In the genomic region with DNA sequence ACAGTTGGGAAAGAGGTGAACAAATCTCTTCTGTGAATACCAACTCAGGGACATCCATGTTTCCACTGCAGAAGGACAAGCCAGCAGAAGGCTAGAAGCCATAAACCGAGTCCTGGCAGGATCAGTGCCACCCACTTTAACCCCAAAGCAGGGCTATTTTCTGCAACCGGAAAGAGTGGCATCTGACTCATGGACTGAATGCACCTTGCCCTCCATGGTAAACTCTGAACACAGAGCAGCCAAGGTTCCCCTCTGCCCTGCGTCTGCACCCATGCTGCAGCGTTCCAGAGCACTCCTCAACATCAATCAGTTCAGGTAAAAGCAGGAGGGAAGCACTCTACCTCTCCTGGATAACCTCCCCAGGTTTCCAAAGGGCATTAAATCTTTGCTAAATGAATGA, we compare ENCODE assay signal across 6 cellular contexts. TPM values are rescaled to one million over a fixed set of nuclear protein-coding genes. Genes with fewer than 3 reads are reported as not detected.
A peak's percentile ranks its signal among the peaks of the same experiment; 100 is the strongest.
DNase-seq lines count a peak whose midpoint lies in the region; ATAC-seq lines count a peak whose summit lies in the region.

No MANE protein-coding gene starts in this region.

- H3K27me3 ChIP-seq in H7 (ENCODE audit: control insufficient read depth, insufficient read depth, low read length) (no peaks in the 10 kb centered on the region), iPS-18a (ENCODE audit: control insufficient read depth, insufficient read depth, low read length) (no peaks in the 10 kb centered on the region)

- ATAC-seq in HG03196 (IDR thresholded peaks at IDR 0.05; ENCODE audit: unreplicated experiment): no peak

- peaks cover 27% of the 10 kb centered on the region for H3K4me1 ChIP-seq in iPS-18a (ENCODE audit: control insufficient read depth, low read depth, low read length)

- peak overlapping the region; percentile 95 for H3K9ac ChIP-seq in iPS-18a (ENCODE audit: low read length)

- no peaks in the 10 kb centered on the region for H3K9me3 ChIP-seq in iPS-18a (ENCODE audit: control insufficient read depth, low read depth, low read length)

- H3K36me3 ChIP-seq in H7 (replicated peaks; ENCODE audit: control insufficient read depth, insufficient read depth, low read length): peaks cover 4% of the 10 kb centered on the region
- H3K36me3 ChIP-seq in iPS-18a (ENCODE audit: control insufficient read depth, low read depth, low read length): peaks cover 10% of the 10 kb centered on the region

- H3K4me3 ChIP-seq in H7 (ENCODE audit: insufficient read depth, low read depth, low read length) (peak overlapping the region; percentile 87; the same call in 1 of the 2 replicates), iPS-18a (ENCODE audit: low read length) (peak overlapping the region; percentile 94)

- peak overlapping the region; percentile 97 for H3K27ac ChIP-seq in iPS-18a (ENCODE audit: low read length)

- no peak for DNase-seq in H7
- DNase-seq in activated CD4-positive, alpha-beta T cell treated with anti-CD3 and anti-CD28 coated beads, Interleukin-2, amount 50 U/mL, for 48 hours: peak; percentile 37 to 52
- DNase-seq in ureter (ENCODE audit: low spot score): peak; percentile 56
- no peak for DNase-seq in SK-N-DZ (ENCODE audit: low spot score)

RNA-seq across cellular contexts. Expression of a gene that starts 0.8 kb away (rescaled TPM):
- total RNA-seq in H7 (2014; rRNA removed; shearing (Covaris generic)): 66.6 and 72.9 TPM in 2 replicates
- total RNA-seq in ureter: 98.5 TPM
- polyA plus RNA-seq in SK-N-DZ (2014; cell fraction: cytosol; rRNA removed): 181 and 189 TPM in 2 replicates
- polyA plus RNA-seq in SK-N-DZ (2014; cell fraction: nucleus; rRNA removed): 79.9 and 121 TPM in 2 replicates

RNA-seq across cellular contexts. Expression of a gene that starts 15.3 kb away (rescaled TPM):
- total RNA-seq in H7 (2014; rRNA removed; shearing (Covaris generic)): 0.07 and 0.14 TPM in 2 replicates
- total RNA-seq in ureter: 0.36 TPM
- polyA plus RNA-seq in SK-N-DZ (2014; cell fraction: cytosol; rRNA removed): not detected in 2 replicates
- polyA plus RNA-seq in SK-N-DZ (2014; cell fraction: nucleus; rRNA removed): 0.27 TPM in 1 of 2 replicates, not detected in the other

RNA-seq across cellular contexts. Expression of a gene that starts 30.6 kb away (rescaled TPM):
- 5.2 and 5.8 TPM in 2 replicates for total RNA-seq in H7 (2014; rRNA removed; shearing (Covaris generic))
- 16.9 TPM for total RNA-seq in ureter
- polyA plus RNA-seq in SK-N-DZ (2014; cell fraction: cytosol; rRNA removed): 2.2 and 3.7 TPM in 2 replicates
- 1.7 and 4.8 TPM in 2 replicates for polyA plus RNA-seq in SK-N-DZ (2014; cell fraction: nucleus; rRNA removed)

RNA-seq across cellular contexts. Expression of a gene that starts 30.9 kb away (rescaled TPM):
- total RNA-seq in H7 (2014; rRNA removed; shearing (Covaris generic)): 16.3 and 21.2 TPM in 2 replicates
- total RNA-seq in ureter: 104 TPM
- 5.1 and 9.0 TPM in 2 replicates for polyA plus RNA-seq in SK-N-DZ (2014; cell fraction: cytosol; rRNA removed)
- 9.1 and 10.9 TPM in 2 replicates for polyA plus RNA-seq in SK-N-DZ (2014; cell fraction: nucleus; rRNA removed)

Comparison
In these comparisons a context has a peak if more than half of its experiments do, and no peak if none do; other contexts are left out.
1. DNase-seq: peak in activated CD4-positive, alpha-beta T cell treated with anti-CD3 and anti-CD28 coated beads, Interleukin-2, amount 50 U/mL, for 48 hours (2 of 2) and ureter (single experiment); none in H7 (single experiment) and SK-N-DZ (single experiment).